ENCODE assay signal across 9 cellular contexts in genomic region chr1:53195913-53196484, GRCh38. TPM values are rescaled to one million over a fixed set of nuclear protein-coding genes. Genes with fewer than 3 reads are reported as not detected.
DNase-seq lines count a peak whose midpoint lies in the region; ATAC-seq and TF ChIP-seq lines count a peak whose summit lies in the region.
"Had no signal": no experiment of that assay in that cellular context is flagged by ENCODE, and none has a peak within 500 bp of the region (broad histone marks: within the 10 kb centered on the region; RNA-seq: fewer than 3 reads in every experiment).

No MANE protein-coding gene starts in this region.

- peak overlapping the region; percentile 78 to 99 (median 97) for H3K4me3 ChIP-seq in Peyer's patch
- peak overlapping the region; percentile 98 for H3K4me3 ChIP-seq in epithelial cell of proximal tubule (ENCODE audit: low read depth, low read length)
- H3K4me3 ChIP-seq in ovary: peak overlapping the region; percentile 98

- 30 to 37% (median 35%) methylated on average over 11 of the region's 11 CpGs for WGBS in ovary, 3 donors

- TF ChIP-seq CTCF in Peyer's patch (IDR thresholded peaks at IDR 0.05) (no peak), epithelial cell of proximal tubule (conservative IDR thresholded peaks at IDR 0.05; ENCODE audit: low read depth, low read length) (no peak), ovary (IDR thresholded peaks at IDR 0.05) (no peak)

- H3K36me3 ChIP-seq in Peyer's patch (peaks cover 0 to 5% (median 0%) of the 10 kb centered on the region in 3 donors), ovary (no peaks in the 10 kb centered on the region)

- ATAC-seq in GM21529 (IDR thresholded peaks at IDR 0.05; ENCODE audit: unreplicated experiment): peak; percentile 4
- no peak for ATAC-seq in GM21360 (IDR thresholded peaks at IDR 0.05; ENCODE audit: unreplicated experiment)

- no peak for TF ChIP-seq EP300 in ovary (IDR thresholded peaks at IDR 0.05)

- H3K9me3 ChIP-seq in Peyer's patch: no peaks in the 10 kb centered on the region
- H3K9me3 ChIP-seq in ovary: no peaks in the 10 kb centered on the region

- H3K4me1 ChIP-seq in Peyer's patch (peaks cover 0 to 24% (median 3%) of the 10 kb centered on the region in 4 donors), ovary (ENCODE audit: insufficient read depth) (peaks cover 16% of the 10 kb centered on the region)

- H3K27ac ChIP-seq in Peyer's patch (peak overlapping the region; percentile 95 to 100 (median 100)), ovary (peak overlapping the region in 1 of 2 donors; percentile 89)

- DNase-seq in CD1c-positive myeloid dendritic cell (ENCODE audit: extremely low spot score): peak; percentile 2
- peak in 1 of 3 donors; percentile 70 for DNase-seq in Peyer's patch
- DNase-seq in epithelial cell of proximal tubule (ENCODE audit: low read depth): no peak
- no peak for DNase-seq in ovary
- DNase-seq in pons (ENCODE audit: low spot score): no peak
- DNase-seq in NCI-H187 treated with DMSO at 0.1 percent for 48 hours (lab: John Stamatoyannopoulos, UW): no peak

- TF ChIP-seq POLR2A in Peyer's patch (IDR thresholded peaks at IDR 0.05) (no peak), ovary (IDR thresholded peaks at IDR 0.05) (no peak)

- no peaks in the 10 kb centered on the region for H3K27me3 ChIP-seq in Peyer's patch
- no peaks in the 10 kb centered on the region for H3K27me3 ChIP-seq in ovary

- intact Hi-C loops in ovary (cut with DNase I): no loop called here

RNA-seq across cellular contexts. Expression of gene CPT2, which starts 0.6 kb away (rescaled TPM):
- 100 to 1,000 TPM in 1 of 4 donors, 10 to 100 TPM in 3; 23.1 to 134 (median 55.0) TPM for total RNA-seq in Peyer's patch
- total RNA-seq in epithelial cell of proximal tubule: 11.9 and 17.4 TPM in 2 replicates
- 10 to 100 TPM in 5 of 7 donors, 1 to 10 TPM in 2; 6.7 to 15.3 (median 12.1) TPM for total RNA-seq in ovary
- polyA plus RNA-seq in ovary: 10 to 100 TPM; 12.0 to 32.1 TPM

RNA-seq across cellular contexts. Expression of gene CZIB, which starts 24.4 kb away (rescaled TPM):
- total RNA-seq in Peyer's patch (10 to 100 TPM; 12.1 to 45.3 (median 25.3) TPM), epithelial cell of proximal tubule (52.2 and 60.8 TPM in 2 replicates), ovary (10 to 100 TPM; 48.4 to 81.4 (median 67.3) TPM)
- 100 to 1,000 TPM in 1 of 2 donors, 10 to 100 TPM in 1; 97.2 to 108 TPM for polyA plus RNA-seq in ovary

RNA-seq across cellular contexts. Expression of gene MAGOH, which starts 42.3 kb away (rescaled TPM):
- total RNA-seq in Peyer's patch: 10 to 100 TPM; 16.2 to 50.3 (median 20.2) TPM
- 24.8 and 81.3 TPM in 2 replicates for total RNA-seq in epithelial cell of proximal tubule
- total RNA-seq in ovary: 10 to 100 TPM; 25.4 to 43.3 (median 35.3) TPM
- polyA plus RNA-seq in ovary: 10 to 100 TPM; 71.9 to 73.2 TPM

RNA-seq across cellular contexts. Expression of gene SLC1A7, which starts 53.6 kb away (rescaled TPM):
- 10 to 100 TPM in 1 of 4 donors, 1 to 10 TPM in 2, not detected in 1; 4.7 to 12.8 (median 9.4) TPM for total RNA-seq in Peyer's patch
- not detected in 2 replicates for total RNA-seq in epithelial cell of proximal tubule
- total RNA-seq in ovary: under 1 TPM in 1 of 7 donors, not detected in 6; 0.25 TPM
- polyA plus RNA-seq in ovary: under 1 TPM in 1 of 2 donors, not detected in 1; 0.28 TPM
- total RNA-seq: renal cortical epithelial cell had no signal
